8 cellular contexts compared by ENCODE assay signal in the genomic region with DNA sequence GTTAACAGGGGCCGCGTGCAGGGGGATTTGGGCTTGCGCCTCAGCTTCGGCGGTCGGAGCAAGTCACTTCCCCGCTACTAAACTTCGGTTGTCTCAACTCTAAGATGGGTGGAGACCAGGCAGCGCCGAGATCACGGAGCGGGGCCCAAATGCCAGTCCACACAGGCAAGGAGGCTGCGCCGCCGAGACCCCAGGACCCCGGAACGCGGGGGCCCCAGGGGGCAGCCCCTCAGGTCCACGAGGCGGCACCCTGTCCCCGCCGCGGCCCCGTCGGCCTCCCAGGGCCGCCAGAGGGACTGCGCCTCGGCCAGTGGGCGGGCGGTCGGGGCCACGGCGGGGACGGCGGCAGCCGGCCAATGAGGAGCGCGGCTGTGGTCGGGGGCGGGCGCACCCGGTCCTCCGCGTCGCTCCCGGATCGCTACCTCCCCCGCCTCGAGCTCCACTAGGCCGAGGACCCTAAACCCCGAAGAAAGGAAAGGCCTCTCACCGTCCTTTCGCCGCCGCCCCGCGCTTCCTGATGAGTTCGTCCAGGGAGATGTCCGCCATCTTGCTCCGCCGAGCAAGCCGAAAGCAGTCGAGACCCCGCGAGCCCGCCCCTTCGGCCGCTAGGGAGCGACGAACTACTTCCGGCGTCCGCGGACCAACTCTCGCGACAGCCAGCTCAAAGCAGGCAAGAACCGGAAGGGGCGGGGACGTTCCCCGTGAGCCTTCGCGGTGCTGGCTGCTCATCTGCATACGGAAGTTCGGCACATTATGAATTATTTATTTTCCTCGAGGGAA. TPM values are rescaled to one million over a fixed set of nuclear protein-coding genes. Genes with fewer than 3 reads are reported as not detected.
A peak's percentile ranks its signal among the peaks of the same experiment; 100 is the strongest.
DNase-seq lines count a peak whose midpoint lies in the region; ATAC-seq, FAIRE-seq and TF ChIP-seq lines count a peak whose summit lies in the region.

A gene with protein sequence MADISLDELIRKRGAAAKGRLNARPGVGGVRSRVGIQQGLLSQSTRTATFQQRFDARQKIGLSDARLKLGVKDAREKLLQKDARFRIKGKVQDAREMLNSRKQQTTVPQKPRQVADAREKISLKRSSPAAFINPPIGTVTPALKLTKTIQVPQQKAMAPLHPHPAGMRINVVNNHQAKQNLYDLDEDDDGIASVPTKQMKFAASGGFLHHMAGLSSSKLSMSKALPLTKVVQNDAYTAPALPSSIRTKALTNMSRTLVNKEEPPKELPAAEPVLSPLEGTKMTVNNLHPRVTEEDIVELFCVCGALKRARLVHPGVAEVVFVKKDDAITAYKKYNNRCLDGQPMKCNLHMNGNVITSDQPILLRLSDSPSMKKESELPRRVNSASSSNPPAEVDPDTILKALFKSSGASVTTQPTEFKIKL (minus strand): TSS at position 572 of the 780 bp plus-strand sequence. CDS start 26 bp downstream, at position 546.

- no peak for FAIRE-seq in small intestine (lab: Jason Lieb, UNC)

- no peaks in the 10 kb centered on the region for H3K9me3 ChIP-seq in breast epithelium
- H3K9me3 ChIP-seq in iPS-20b (ENCODE audit: insufficient read depth, low read depth, low read length), result no peaks in the 10 kb centered on the region
- no peaks in the 10 kb centered on the region for H3K9me3 ChIP-seq in small intestine (ENCODE audit: control insufficient read depth, low read depth)

- H3K27ac ChIP-seq in VCaP (peak within 1 kb of the TSS; percentile 97), breast epithelium (peak within 1 kb of the TSS; percentile 98), iPS-20b (ENCODE audit: low read length) (peak within 1 kb of the TSS; percentile 97), small intestine (ENCODE audit: low read depth in 1 of 2, low read length in 1 of 2) (peak within 1 kb of the TSS; percentile 90 to 93)

- 0 to 1% (median 0%) methylated on average over 64 to 85 of the region's 85 CpGs for WGBS in small intestine, 3 donors

- TF ChIP-seq CTCF in VCaP (conservative IDR thresholded peaks at IDR 0.05) (peak; percentile 34), breast epithelium (IDR thresholded peaks at IDR 0.05) (peak; percentile 24 to 59 (median 40))

- H3K27me3 ChIP-seq in breast epithelium (no peaks in the 10 kb centered on the region), iPS-20b (ENCODE audit: insufficient read depth, low read length) (no peaks in the 10 kb centered on the region), small intestine (ENCODE audit: control insufficient read depth in 2 of 2, insufficient read depth in 2 of 2, low read length in 2 of 2) (no peaks in the 10 kb centered on the region)

- H3K4me3 ChIP-seq in breast epithelium, result peak within 1 kb of the TSS; percentile 70 to 92 (median 87)
- H3K4me3 ChIP-seq in iPS-20b (ENCODE audit: low read length), result peak within 1 kb of the TSS; percentile 96
- H3K4me3 ChIP-seq in small intestine (ENCODE audit: low read depth in 1 of 2, low read length in 2 of 2), result peak within 1 kb of the TSS; percentile 80 to 90

- DNase-seq in AG08395 (ENCODE audit: low spot score) (peak; percentile 97), NCI-H2196 treated with DMSO at 0.1 percent for 48 hours (lab: John Stamatoyannopoulos, UW; ENCODE audit: unreplicated experiment) (peak; percentile 90), breast epithelium (ENCODE audit: low spot score in 2 of 2) (peak; percentile 99), small intestine (peak; percentile 98)

- peak; percentile 59 for TF ChIP-seq POLR2A in breast epithelium (IDR thresholded peaks at IDR 0.05)

- intact Hi-C loops in breast epithelium (cut with DNase I; ENCODE audit: low total_unique reads), result no loop called here

- peaks cover 10 to 23% of the 10 kb centered on the region in 2 donors for H3K4me1 ChIP-seq in breast epithelium
- H3K4me1 ChIP-seq in iPS-20b (ENCODE audit: insufficient read depth, low read length), result peaks cover 3% of the 10 kb centered on the region
- H3K4me1 ChIP-seq in small intestine (ENCODE audit: control insufficient read depth in 2 of 2, insufficient read depth in 1 of 2, low read depth in 1 of 2, low read length in 1 of 2), result peaks cover 2 to 13% of the 10 kb centered on the region in 2 donors

- peak; percentile 65 for ATAC-seq in GM18873 (IDR thresholded peaks at IDR 0.05; ENCODE audit: low FRiP score, unreplicated experiment)
- ATAC-seq in HG03139 (IDR thresholded peaks at IDR 0.05; ENCODE audit: unreplicated experiment), result peak; percentile 60

- peak within 1 kb of the TSS; percentile 88 for H3K9ac ChIP-seq in iPS-20b (ENCODE audit: low read depth, low read length)

- H3K36me3 ChIP-seq in breast epithelium, result no peaks in the 10 kb centered on the region
- peaks cover 25% of the 10 kb centered on the region for H3K36me3 ChIP-seq in iPS-20b (ENCODE audit: insufficient read depth, low read depth, low read length)
- H3K36me3 ChIP-seq in small intestine (ENCODE audit: control insufficient read depth in 2 of 2, insufficient read depth in 2 of 2, low read length in 2 of 2), result peaks cover 0 to 4% of the 10 kb centered on the region in 2 donors

RNA-seq across cellular contexts. Expression of the gene that starts here (rescaled TPM):
- 10 to 100 TPM; 33.1 to 52.8 (median 38.3) TPM for total RNA-seq in breast epithelium
- 10 to 100 TPM; 23.5 to 37.4 (median 27.3) TPM for polyA plus RNA-seq in small intestine

Comparison
In these comparisons a context has a peak if more than half of its experiments do, and no peak if none do; other contexts are left out.
1. Peak in every context shown above with its lines: DNase-seq, ATAC-seq, H3K4me3 ChIP-seq and H3K27ac ChIP-seq.